Comparison of ENCODE assay signal across 21 cellular contexts in the genomic region with DNA sequence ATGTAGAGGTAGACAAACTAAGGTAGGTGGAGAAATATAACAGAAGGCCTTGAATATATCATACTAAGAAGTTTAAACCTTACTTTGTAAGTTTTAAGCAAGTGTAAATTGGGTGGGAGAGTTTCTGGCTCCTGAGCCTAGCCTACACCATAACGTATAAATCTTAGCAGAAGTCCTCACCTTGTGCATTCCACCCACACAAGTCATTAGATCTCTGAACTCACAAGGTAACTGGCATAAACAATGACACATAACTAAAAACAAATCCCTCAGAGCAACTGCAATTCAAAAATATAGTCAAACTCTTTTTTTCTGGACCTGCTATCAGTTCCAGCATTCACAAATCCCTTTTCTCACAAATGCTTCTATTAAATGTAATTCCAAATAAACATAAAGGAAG. TPM values are rescaled to one million over a fixed set of nuclear protein-coding genes. Genes with fewer than 3 reads are reported as not detected.
DNase-seq lines count a peak whose midpoint lies in the region; ATAC-seq, FAIRE-seq and TF ChIP-seq lines count a peak whose summit lies in the region.
"Had no signal": no experiment of that assay in that cellular context is flagged by ENCODE, and none has a peak within 500 bp of the region (broad histone marks: within the 10 kb centered on the region; RNA-seq: fewer than 3 reads in every experiment).

No MANE protein-coding gene starts in this region.

- H3K36me3 Mint-ChIP-seq in stimulated activated naive CD8-positive, alpha-beta T cell treated with anti-CD3 and anti-CD28 coated beads, Interleukin-15, Interleukin-2, amounts not matched to agents 100 ng/mL and 50 ng/mL, for 24 hours (ENCODE audit: low read depth), result peaks cover 22% of the 10 kb centered on the region
- H3K36me3 Mint-ChIP-seq in astrocyte (ENCODE audit: low read depth, unreplicated experiment), result no peaks in the 10 kb centered on the region

- H3K9me3 Mint-ChIP-seq in stimulated activated naive CD8-positive, alpha-beta T cell treated with anti-CD3 and anti-CD28 coated beads, Interleukin-15, Interleukin-2, amounts not matched to agents 100 ng/mL and 50 ng/mL, for 24 hours, result no peaks in the 10 kb centered on the region
- H3K9me3 Mint-ChIP-seq in astrocyte (ENCODE audit: unreplicated experiment), result no peaks in the 10 kb centered on the region
- H3K9me3 Mint-ChIP-seq: activated naive CD4-positive, alpha-beta T cell treated with anti-CD3 and anti-CD28 coated beads for 36 hours; IgD-negative memory B cell had no signal

- FAIRE-seq in astrocyte (lab: Jason Lieb, UNC), result no peak
- FAIRE-seq: A204.1, islet of Langerhans, TTC549 had no signal

- intact Hi-C loops in uterus (cut with DNase I; ENCODE audit: low total_unique reads), result no loop called here

- H3K9me3 ChIP-seq in astrocyte (ENCODE audit: insufficient read depth, low read depth, low read length) (no peaks in the 10 kb centered on the region), hepatocyte (ENCODE audit: low read depth) (no peaks in the 10 kb centered on the region), uterus (no peaks in the 10 kb centered on the region)
- H3K9me3 ChIP-seq: neutrophil, SK-N-SH had no signal

- H3K27ac Mint-ChIP-seq in stimulated activated naive CD8-positive, alpha-beta T cell treated with anti-CD3 and anti-CD28 coated beads, Interleukin-15, Interleukin-2, amounts not matched to agents 100 ng/mL and 50 ng/mL, for 24 hours, result peak overlapping the region; percentile 43
- H3K27ac Mint-ChIP-seq in astrocyte (ENCODE audit: unreplicated experiment), result no peak overlapping the region
- H3K27ac Mint-ChIP-seq: activated naive CD4-positive, alpha-beta T cell treated with anti-CD3 and anti-CD28 coated beads for 36 hours had no signal

- peaks cover 68% of the 10 kb centered on the region for H3K4me1 Mint-ChIP-seq in stimulated activated naive CD8-positive, alpha-beta T cell treated with anti-CD3 and anti-CD28 coated beads, Interleukin-15, Interleukin-2, amounts not matched to agents 100 ng/mL and 50 ng/mL, for 24 hours (ENCODE audit: low read depth)
- H3K4me1 Mint-ChIP-seq in astrocyte (ENCODE audit: low read depth, unreplicated experiment), result peaks cover 17% of the 10 kb centered on the region

- DNase-seq in stimulated activated naive CD8-positive, alpha-beta T cell treated with anti-CD3 and anti-CD28 coated beads, Interleukin-15, Interleukin-2, amounts not matched to agents 100 U/mL and 50 U/mL, for 24 hours, result no peak
- DNase-seq in astrocyte (ENCODE audit: low read depth) (peak; percentile 24), hepatocyte (ENCODE audit: low spot score) (peak; percentile 15), uterus (no peak), inferior parietal cortex (ENCODE audit: extremely low spot score) (no peak), A172 (ENCODE audit: low spot score) (no peak)
- DNase-seq: activated CD4-positive, alpha-beta T cell treated with anti-CD3 and anti-CD28 coated beads, Interleukin-2, amount 50 U/mL, for 1 hour; activated naive CD4-positive, alpha-beta T cell treated with anti-CD3 and anti-CD28 coated beads for 36 hours; C1 segment of cervical spinal cord; head of caudate nucleus; NCI-H2107; NCI-H82; SK-N-SH; stimulated activated naive CD4-positive, alpha-beta T cell treated with Interleukin-2 at 50 U/mL for 16 hours had no signal

- TF ChIP-seq CTCF in astrocyte (IDR thresholded peaks at IDR 0.05; ENCODE audit: insufficient read depth, low read depth, low read length) (no peak), hepatocyte (IDR thresholded peaks at IDR 0.05; ENCODE audit: poor library complexity) (no peak), uterus (IDR thresholded peaks at IDR 0.05) (no peak)

- H2AFZ ChIP-seq in astrocyte (ENCODE audit: low read depth, low read length) (no peak overlapping the region), hepatocyte (no peak overlapping the region)

- no peak overlapping the region for H3K4me3 Mint-ChIP-seq in stimulated activated naive CD8-positive, alpha-beta T cell treated with anti-CD3 and anti-CD28 coated beads, Interleukin-15, Interleukin-2, amounts not matched to agents 100 ng/mL and 50 ng/mL, for 24 hours
- H3K4me3 Mint-ChIP-seq in astrocyte (ENCODE audit: unreplicated experiment), result no peak overlapping the region
- H3K4me3 Mint-ChIP-seq: activated naive CD4-positive, alpha-beta T cell treated with anti-CD3 and anti-CD28 coated beads for 36 hours had no signal

- H3K9ac ChIP-seq in astrocyte (ENCODE audit: low read length), result no peak overlapping the region
- H3K9ac ChIP-seq: SK-N-SH had no signal

- H3K4me3 ChIP-seq in astrocyte (ENCODE audit: insufficient read depth, low read depth, low read length), result no peak overlapping the region
- H3K4me3 ChIP-seq in hepatocyte, result no peak overlapping the region
- H3K4me3 ChIP-seq in uterus, result no peak overlapping the region

- H3K4me1 ChIP-seq in astrocyte (ENCODE audit: insufficient read depth, low read length) (peaks cover 6% of the 10 kb centered on the region), hepatocyte (ENCODE audit: insufficient read depth) (peaks cover 28% of the 10 kb centered on the region), uterus (peaks cover 0 to 16% of the 10 kb centered on the region in 2 donors)

- H4K20me1 ChIP-seq in astrocyte (ENCODE audit: insufficient read depth, low read length) (peaks cover 71% of the 10 kb centered on the region), hepatocyte (ENCODE audit: insufficient read depth, poor library complexity, severe bottlenecking) (peaks cover 85% of the 10 kb centered on the region)

- no peak for TF ChIP-seq POLR2A in uterus (IDR thresholded peaks at IDR 0.05)

- H3K27me3 ChIP-seq in astrocyte (ENCODE audit: insufficient read depth, low read length) (no peaks in the 10 kb centered on the region), hepatocyte (no peaks in the 10 kb centered on the region), uterus (no peaks in the 10 kb centered on the region)
- H3K27me3 ChIP-seq: neutrophil had no signal

- H3K36me3 ChIP-seq in astrocyte (ENCODE audit: insufficient read depth, low read length) (no peaks in the 10 kb centered on the region), hepatocyte (replicated peaks; ENCODE audit: insufficient read depth, low read depth) (no peaks in the 10 kb centered on the region), uterus (no peaks in the 10 kb centered on the region)
- H3K36me3 ChIP-seq: neutrophil had no signal

- ATAC-seq in stimulated activated naive CD8-positive, alpha-beta T cell treated with anti-CD3 and anti-CD28 coated beads, Interleukin-15, Interleukin-2, amounts not matched to agents 100 U/mL and 50 U/mL, for 24 hours, result no peak
- ATAC-seq in HG03095 (IDR thresholded peaks at IDR 0.05; ENCODE audit: unreplicated experiment), result no peak

- H3K79me2 ChIP-seq in astrocyte (ENCODE audit: insufficient read depth, low read length) (peaks cover 100% of the 10 kb centered on the region), hepatocyte (peaks cover 100% of the 10 kb centered on the region)

- WGBS in hepatocyte (ENCODE audit: low lambda C conversion rate, missing lambda C conversion rate), result 64% methylated on average over 1 of the region's 1 CpG

- no peaks in the 10 kb centered on the region for H3K27me3 Mint-ChIP-seq in stimulated activated naive CD8-positive, alpha-beta T cell treated with anti-CD3 and anti-CD28 coated beads, Interleukin-15, Interleukin-2, amounts not matched to agents 100 ng/mL and 50 ng/mL, for 24 hours
- no peaks in the 10 kb centered on the region for H3K27me3 Mint-ChIP-seq in astrocyte (ENCODE audit: low read depth, unreplicated experiment)
- H3K27me3 Mint-ChIP-seq: IgD-negative memory B cell had no signal

- no peaks in the 10 kb centered on the region for H3K9me2 ChIP-seq in hepatocyte (replicated peaks; ENCODE audit: insufficient read depth)
- H3K9me2 ChIP-seq: SK-N-SH had no signal

- H3K27ac ChIP-seq in astrocyte (ENCODE audit: low read depth, low read length) (no peak overlapping the region), hepatocyte (peak overlapping the region; percentile 30), uterus (peak overlapping the region; percentile 5 to 13)
- H3K27ac ChIP-seq: neutrophil had no signal

- H3K4me2 ChIP-seq in astrocyte (ENCODE audit: low read length) (peak overlapping the region; percentile 34), hepatocyte (peak overlapping the region; percentile 25)
- H3K4me2 ChIP-seq: SK-N-SH had no signal

RNA-seq across cellular contexts. Expression of a gene that starts 9.4 kb away (rescaled TPM):
- total RNA-seq in astrocyte, result 24.4 and 26.1 TPM in 2 replicates
- 31.2 and 31.4 TPM in 2 replicates for total RNA-seq in hepatocyte
- 23.9 and 25.9 TPM in 2 replicates for polyA plus RNA-seq in hepatocyte
- total RNA-seq in uterus, result 100 to 1,000 TPM in 1 of 4 donors, 10 to 100 TPM in 3; 20.7 to 132 (median 65.4) TPM
- 29.2 and 34.1 TPM in 2 replicates for total RNA-seq in A172 (2014; rRNA removed; shearing (Covaris generic))

Comparison
In these comparisons a context has a peak if more than half of its experiments do, and no peak if none do; other contexts are left out.
1. DNase-seq: peak in astrocyte (single experiment) and hepatocyte (single experiment); none in stimulated activated naive CD8-positive, alpha-beta T cell treated with anti-CD3 and anti-CD28 coated beads, Interleukin-15, Interleukin-2, amounts not matched to agents 100 U/mL and 50 U/mL, for 24 hours (single experiment), uterus (0 of 2), inferior parietal cortex (single experiment) and A172 (single experiment).